Comparison of ENCODE assay signal across 21 cellular contexts in the genomic region with DNA sequence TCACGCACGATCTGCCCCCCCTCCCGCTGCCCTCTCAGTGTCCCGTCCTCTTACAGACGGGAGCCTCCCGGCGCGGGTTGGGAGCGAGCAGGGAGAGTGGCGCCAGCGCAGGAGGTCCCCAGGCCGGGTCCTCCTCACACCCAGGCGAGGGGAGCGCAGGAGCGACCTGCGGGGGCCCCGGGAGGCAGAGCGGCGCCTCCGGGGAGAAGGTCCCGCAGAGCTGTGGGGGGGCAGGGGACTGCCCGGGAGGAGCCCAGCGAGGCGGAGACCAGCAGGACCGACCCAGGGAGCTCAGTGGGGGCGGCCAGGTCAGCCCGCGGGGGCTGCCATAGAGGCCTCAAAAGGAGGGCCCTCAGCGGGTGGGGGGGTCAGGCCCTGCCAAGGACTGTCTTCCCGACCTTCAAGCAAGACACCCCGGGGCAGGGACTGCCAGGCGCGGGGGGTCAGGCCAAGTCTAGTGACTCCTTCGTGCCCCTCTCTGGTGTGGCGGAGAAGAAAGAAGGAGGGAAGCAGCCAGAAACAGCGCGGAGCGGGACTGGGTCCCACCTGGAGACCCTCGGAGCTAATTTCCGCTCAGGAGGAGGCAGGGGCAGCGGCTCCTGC.
DNase-seq lines count a peak whose midpoint lies in the region; ATAC-seq and TF ChIP-seq lines count a peak whose summit lies in the region.
"Had no signal": no experiment of that assay in that cellular context is flagged by ENCODE, and none has a peak within 500 bp of the region (broad histone marks: within the 10 kb centered on the region; RNA-seq: fewer than 3 reads in every experiment).

No MANE protein-coding gene starts in this region.

- no peaks in the 10 kb centered on the region for H3K9me3 Mint-ChIP-seq in endothelial cell (ENCODE audit: unreplicated experiment)
- H3K9me3 Mint-ChIP-seq in CD4-positive, alpha-beta T cell = no peaks in the 10 kb centered on the region
- H3K9me3 Mint-ChIP-seq: activated naive CD8-positive, alpha-beta T cell treated with anti-CD3 and anti-CD28 coated beads for 36 hours; activated T-cell treated with anti-CD3 and anti-CD28 coated beads, Interleukin-2, amount 50 U/mL, for 72 hours had no signal

- H3K4me1 ChIP-seq in HUES64 (ENCODE audit: insufficient read depth, low read length) (peaks cover 44% of the 10 kb centered on the region), lower lobe of right lung (peaks cover 19% of the 10 kb centered on the region), stomach smooth muscle (ENCODE audit: control insufficient read depth, insufficient read depth, low read length) (peaks cover 38% of the 10 kb centered on the region)
- H3K4me1 ChIP-seq: colonic mucosa had no signal

- DNase-seq in endothelial cell (ENCODE audit: low spot score) (peak; percentile 21), lower lobe of right lung (no peak), left lobe of liver (ENCODE audit: low spot score) (no peak), occipital lobe (lab: John Stamatoyannopoulos, UW) (no peak)
- no peak for DNase-seq in CD4-positive, alpha-beta T cell
- DNase-seq: activated naive CD8-positive, alpha-beta T cell treated with anti-CD3 and anti-CD28 coated beads for 36 hours; activated T-cell treated with anti-CD3 and anti-CD28 coated beads, Interleukin-2, amount 50 U/mL, for 72 hours; body of pancreas; colonic mucosa; DMS79; KBM-7; MV-4-11; naive B cell; NCI-H187 treated with DMSO at 0.1 percent for 48 hours; stimulated activated CD4-positive, alpha-beta T cell treated with anti-CD3 and anti-CD28 coated beads, Interleukin-4, amount 100 ng/mL, for 4 hours had no signal

- H3K9me3 ChIP-seq in HUES64 (ENCODE audit: insufficient read depth, low read depth, low read length) (no peaks in the 10 kb centered on the region), lower lobe of right lung (no peaks in the 10 kb centered on the region), stomach smooth muscle (ENCODE audit: control insufficient read depth in 2 of 2, low read length in 2 of 2) (no peaks in the 10 kb centered on the region)
- H3K9me3 ChIP-seq in CD4-positive, alpha-beta T cell (ENCODE audit: control insufficient read depth, low read length) = no peaks in the 10 kb centered on the region
- H3K9me3 ChIP-seq: body of pancreas, colonic mucosa had no signal

- intact Hi-C loops in lower lobe of right lung (cut with DNase I) = no loop called here
- intact Hi-C loops in CD4-positive, alpha-beta T cell (cut with DNase I, micrococcal nuclease) = no loop called here

- H3K4me1 Mint-ChIP-seq in endothelial cell (ENCODE audit: unreplicated experiment) = peaks cover 2% of the 10 kb centered on the region
- H3K4me1 Mint-ChIP-seq in CD4-positive, alpha-beta T cell (ENCODE audit: low read depth) = peaks cover 12% of the 10 kb centered on the region
- H3K4me1 Mint-ChIP-seq: naive B cell had no signal

- ATAC-seq in lower lobe of right lung = peak; percentile 8 to 16
- no peak for ATAC-seq in CD4-positive, alpha-beta T cell (ENCODE audit: poor library complexity)
- no peak for ATAC-seq in left lobe of liver
- ATAC-seq: activated CD4-positive, CD25-positive, alpha-beta regulatory T cell treated with anti-CD3 and anti-CD28 coated beads, Interleukin-2, amount 50 U/mL, for 24 hours; activated T-cell treated with anti-CD3 and anti-CD28 coated beads, Interleukin-2, amount 50 U/mL, for 72 hours; body of pancreas had no signal

- peaks cover 50% of the 10 kb centered on the region for H3K27me3 ChIP-seq in HUES64 (ENCODE audit: insufficient read depth, low read length)
- peaks cover 9% of the 10 kb centered on the region for H3K27me3 ChIP-seq in lower lobe of right lung (ENCODE audit: low read depth)
- H3K27me3 ChIP-seq in stomach smooth muscle (ENCODE audit: control insufficient read depth in 1 of 2, insufficient read depth in 2 of 2, low read length in 2 of 2) = no peaks in the 10 kb centered on the region
- H3K27me3 ChIP-seq in CD4-positive, alpha-beta T cell (ENCODE audit: control insufficient read depth, insufficient read depth, low read length) = peaks cover 4% of the 10 kb centered on the region
- H3K27me3 ChIP-seq: body of pancreas, colonic mucosa had no signal

- WGBS in HUES64 = 2% methylated on average over 41 of the region's 41 CpGs

- H3K27ac ChIP-seq in HUES64 (ENCODE audit: low read depth, low read length) = no peak overlapping the region; the same call in 1 of the 2 replicates
- H3K27ac ChIP-seq in lower lobe of right lung = no peak overlapping the region
- peak overlapping the region; percentile 11 for H3K27ac ChIP-seq in stomach smooth muscle (ENCODE audit: low read length)
- no peak overlapping the region for H3K27ac ChIP-seq in CD4-positive, alpha-beta T cell (ENCODE audit: low read depth, low read length)
- H3K27ac ChIP-seq: body of pancreas, colonic mucosa, epithelial cell of prostate, RWPE1 had no signal

- H3K27me3 Mint-ChIP-seq in endothelial cell (ENCODE audit: unreplicated experiment) = peaks cover 1% of the 10 kb centered on the region
- peaks cover 23% of the 10 kb centered on the region for H3K27me3 Mint-ChIP-seq in CD4-positive, alpha-beta T cell

- TF ChIP-seq CTCF in endothelial cell (IDR thresholded peaks at IDR 0.05; ENCODE audit: unreplicated experiment) (no peak), lower lobe of right lung (IDR thresholded peaks at IDR 0.05) (no peak)
- no peak for TF ChIP-seq CTCF in CD4-positive, alpha-beta T cell (IDR thresholded peaks at IDR 0.05)

- H3K27ac Mint-ChIP-seq in endothelial cell (ENCODE audit: unreplicated experiment) = no peak overlapping the region
- H3K27ac Mint-ChIP-seq in CD4-positive, alpha-beta T cell = no peak overlapping the region
- H3K27ac Mint-ChIP-seq: activated naive CD8-positive, alpha-beta T cell treated with anti-CD3 and anti-CD28 coated beads for 36 hours; activated T-cell treated with anti-CD3 and anti-CD28 coated beads, Interleukin-2, amount 50 U/mL, for 72 hours; naive B cell had no signal

- H3K4me3 ChIP-seq in HUES64 (ENCODE audit: low read length) (peak overlapping the region; percentile 66), lower lobe of right lung (no peak overlapping the region), stomach smooth muscle (ENCODE audit: low read length in 2 of 2) (peak overlapping the region; percentile 43 to 55)
- H3K4me3 ChIP-seq: body of pancreas, colonic mucosa, lung had no signal

- H3K36me3 ChIP-seq in HUES64 (ENCODE audit: insufficient read depth, low read length) (no peaks in the 10 kb centered on the region), lower lobe of right lung (no peaks in the 10 kb centered on the region), stomach smooth muscle (ENCODE audit: control insufficient read depth in 2 of 2, insufficient read depth in 2 of 2, low read length in 2 of 2) (no peaks in the 10 kb centered on the region)
- H3K36me3 ChIP-seq: colonic mucosa had no signal

- H3K9ac ChIP-seq in HUES64 (ENCODE audit: low read depth, low read length) (peak overlapping the region; percentile 49), stomach smooth muscle (ENCODE audit: low read length in 2 of 2) (no peak overlapping the region)

- POLR2A ChIA-PET in CD4-positive, alpha-beta T cell (lab: Charles Lee) = no interaction called here

- no peaks in the 10 kb centered on the region for H3K36me3 Mint-ChIP-seq in endothelial cell (ENCODE audit: low read depth, unreplicated experiment)
- no peaks in the 10 kb centered on the region for H3K36me3 Mint-ChIP-seq in CD4-positive, alpha-beta T cell (ENCODE audit: low read depth)
- H3K36me3 Mint-ChIP-seq: activated naive CD8-positive, alpha-beta T cell treated with anti-CD3 and anti-CD28 coated beads for 36 hours; naive B cell had no signal

- H3K4me3 Mint-ChIP-seq in endothelial cell (ENCODE audit: unreplicated experiment) = no peak overlapping the region
- H3K4me3 Mint-ChIP-seq in CD4-positive, alpha-beta T cell = no peak overlapping the region
- H3K4me3 Mint-ChIP-seq: activated naive CD8-positive, alpha-beta T cell treated with anti-CD3 and anti-CD28 coated beads for 36 hours; naive B cell had no signal

- CTCF ChIA-PET in CD4-positive, alpha-beta T cell (lab: Charles Lee) = no interaction called here

Comparison
In these comparisons a context has a peak if more than half of its experiments do, and no peak if none do; other contexts are left out.
1. ATAC-seq: peak in lower lobe of right lung (2 of 2); none in CD4-positive, alpha-beta T cell (single experiment) and left lobe of liver (single experiment).